Comparison of ENCODE assay signal across 18 cellular contexts in the genomic region with DNA sequence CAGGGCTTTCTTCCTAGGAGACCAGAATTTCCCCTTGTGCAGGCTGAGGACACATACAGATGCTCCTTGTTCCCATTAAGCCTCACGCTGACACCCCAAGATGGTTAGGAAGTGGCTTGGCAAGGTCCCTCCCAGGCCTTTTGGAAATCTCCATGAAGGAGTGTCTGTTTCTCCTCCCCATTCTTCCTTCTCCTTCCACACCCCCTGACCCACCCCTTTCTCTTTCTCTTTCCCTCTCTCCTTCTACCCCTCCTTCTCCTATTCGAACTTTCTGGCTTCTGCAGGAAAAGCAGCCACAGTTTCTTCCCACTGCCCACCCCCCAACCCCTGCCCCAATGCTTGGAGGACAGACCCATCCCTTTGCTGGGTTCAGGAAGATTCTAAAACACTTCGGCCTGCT.
A peak's percentile ranks its signal among the peaks of the same experiment; 100 is the strongest.
DNase-seq lines count a peak whose midpoint lies in the region; ATAC-seq and TF ChIP-seq lines count a peak whose summit lies in the region.
"Had no signal": no experiment of that assay in that cellular context is flagged by ENCODE, and none has a peak within 500 bp of the region (broad histone marks: within the 10 kb centered on the region; RNA-seq: fewer than 3 reads in every experiment).

No MANE protein-coding gene starts in this region.

- peak overlapping the region; percentile 5; the same call in 1 of the 2 replicates for H3K4me3 ChIP-seq in AG10803 (ENCODE audit: low read length)
- H3K4me3 ChIP-seq: spleen, tibial nerve had no signal

- H3K4me1 Mint-ChIP-seq in progenitor cell of endocrine pancreas (ENCODE audit: low read depth) = peaks cover 39% of the 10 kb centered on the region
- H3K4me1 Mint-ChIP-seq: activated CD4-positive, alpha-beta T cell treated with anti-CD3 and anti-CD28 coated beads, Interleukin-2, amount 10 ng/mL, durations not matched to agents 24 days and 14 days; T-cell had no signal

- no peak overlapping the region for H3K4me3 Mint-ChIP-seq in progenitor cell of endocrine pancreas (ENCODE audit: low read depth)
- H3K4me3 Mint-ChIP-seq: activated CD4-positive, alpha-beta T cell treated with anti-CD3 and anti-CD28 coated beads, Interleukin-2, amount 10 ng/mL, durations not matched to agents 24 days and 14 days; activated T-helper 1 cell treated with anti-CD3 and anti-CD28 coated beads, Interleukin-12 subunit alpha, Interleukin-12 subunit beta, Interleukin-2, Interleukin-4 antibody, amounts not matched to agents 30 ng/mL and 10 ng/mL and 1 ng/mL, durations not matched to agents 14 hours and 24 hours and 36 hours; T-cell had no signal

- H3K27me3 ChIP-seq in layer of hippocampus (ENCODE audit: control insufficient read depth, insufficient read depth, low read length) = no peaks in the 10 kb centered on the region
- H3K27me3 ChIP-seq: spleen, tibial nerve had no signal

- H3K36me3 Mint-ChIP-seq in progenitor cell of endocrine pancreas (ENCODE audit: insufficient read depth) = no peaks in the 10 kb centered on the region
- H3K36me3 Mint-ChIP-seq: activated naive CD4-positive, alpha-beta T cell treated with anti-CD3 and anti-CD28 coated beads, Interleukin-2, amount 50 U/mL, for 72 hours; T-cell had no signal

- H3K27ac ChIP-seq in cingulate gyrus (ENCODE audit: low read depth, low read length) (peak overlapping the region; percentile 72), layer of hippocampus (ENCODE audit: low read depth, low read length) (peak overlapping the region; percentile 73)
- H3K27ac ChIP-seq: tibial nerve had no signal

- H3K27ac Mint-ChIP-seq in progenitor cell of endocrine pancreas = peak overlapping the region; percentile 78
- H3K27ac Mint-ChIP-seq: activated CD4-positive, alpha-beta T cell treated with anti-CD3 and anti-CD28 coated beads, Interleukin-2, amount 10 ng/mL, durations not matched to agents 24 days and 14 days; activated naive CD4-positive, alpha-beta T cell treated with anti-CD3 and anti-CD28 coated beads, Interleukin-2, amount 50 U/mL, for 72 hours; activated T-helper 1 cell treated with anti-CD3 and anti-CD28 coated beads, Interleukin-12 subunit alpha, Interleukin-12 subunit beta, Interleukin-2, Interleukin-4 antibody, amounts not matched to agents 30 ng/mL and 10 ng/mL and 1 ng/mL, durations not matched to agents 14 hours and 24 hours and 36 hours; nephron progenitor cell; T-cell had no signal

- no peak for ATAC-seq in omental fat pad (ENCODE audit: low FRiP score)
- ATAC-seq: T-cell had no signal

- no peaks in the 10 kb centered on the region for H3K9me3 Mint-ChIP-seq in progenitor cell of endocrine pancreas (ENCODE audit: low read depth)
- H3K9me3 Mint-ChIP-seq: activated CD4-positive, alpha-beta T cell treated with anti-CD3 and anti-CD28 coated beads, Interleukin-2, amount 10 ng/mL, durations not matched to agents 24 days and 14 days; activated naive CD4-positive, alpha-beta T cell treated with anti-CD3 and anti-CD28 coated beads, Interleukin-2, amount 50 U/mL, for 72 hours; activated T-helper 1 cell treated with anti-CD3 and anti-CD28 coated beads, Interleukin-12 subunit alpha, Interleukin-12 subunit beta, Interleukin-2, Interleukin-4 antibody, amounts not matched to agents 30 ng/mL and 10 ng/mL and 1 ng/mL, durations not matched to agents 14 hours and 24 hours and 36 hours; nephron progenitor cell; T-cell had no signal

- TF ChIP-seq CTCF in AG10803 (conservative IDR thresholded peaks at IDR 0.05; ENCODE audit: low read length) (no peak), progenitor cell of endocrine pancreas (IDR thresholded peaks at IDR 0.05; ENCODE audit: unreplicated experiment) (no peak), omental fat pad (IDR thresholded peaks at IDR 0.05) (no peak)

- no peak for DNase-seq in AG10803 (ENCODE audit: low read depth)
- no peak for DNase-seq in progenitor cell of endocrine pancreas (ENCODE audit: low spot score, unreplicated experiment)
- no peak for DNase-seq in omental fat pad (ENCODE audit: low spot score)
- no peak for DNase-seq in activated CD4-positive, alpha-beta T cell treated with anti-CD3 and anti-CD28 coated beads, Interleukin-2, amount 50 U/mL, for 48 hours
- DNase-seq in NCI-H146 (lab: John Stamatoyannopoulos, UW) = no peak
- DNase-seq in activated naive CD4-positive, alpha-beta T cell treated with anti-CD3 and anti-CD28 coated beads, Interleukin-2, amount 50 U/mL, for 16 hours = no peak
- DNase-seq: activated CD4-positive, alpha-beta T cell treated with anti-CD3 and anti-CD28 coated beads, Interleukin-2, amount 10 ng/mL, durations not matched to agents 24 days and 14 days; effector memory CD4-positive, alpha-beta T cell; spleen; stimulated activated CD4-positive, alpha-beta T cell treated with anti-CD3 and anti-CD28 coated beads, Interleukin-4, amount 100 ng/mL, for 24 hours; stimulated activated naive CD4-positive, alpha-beta T cell treated with Interleukin-2 at 50 U/mL for 16 hours; T-cell had no signal

- H3K27me3 Mint-ChIP-seq in progenitor cell of endocrine pancreas = no peaks in the 10 kb centered on the region
